Comparison of ENCODE assay signal across 1 cellular context in the genomic region with DNA sequence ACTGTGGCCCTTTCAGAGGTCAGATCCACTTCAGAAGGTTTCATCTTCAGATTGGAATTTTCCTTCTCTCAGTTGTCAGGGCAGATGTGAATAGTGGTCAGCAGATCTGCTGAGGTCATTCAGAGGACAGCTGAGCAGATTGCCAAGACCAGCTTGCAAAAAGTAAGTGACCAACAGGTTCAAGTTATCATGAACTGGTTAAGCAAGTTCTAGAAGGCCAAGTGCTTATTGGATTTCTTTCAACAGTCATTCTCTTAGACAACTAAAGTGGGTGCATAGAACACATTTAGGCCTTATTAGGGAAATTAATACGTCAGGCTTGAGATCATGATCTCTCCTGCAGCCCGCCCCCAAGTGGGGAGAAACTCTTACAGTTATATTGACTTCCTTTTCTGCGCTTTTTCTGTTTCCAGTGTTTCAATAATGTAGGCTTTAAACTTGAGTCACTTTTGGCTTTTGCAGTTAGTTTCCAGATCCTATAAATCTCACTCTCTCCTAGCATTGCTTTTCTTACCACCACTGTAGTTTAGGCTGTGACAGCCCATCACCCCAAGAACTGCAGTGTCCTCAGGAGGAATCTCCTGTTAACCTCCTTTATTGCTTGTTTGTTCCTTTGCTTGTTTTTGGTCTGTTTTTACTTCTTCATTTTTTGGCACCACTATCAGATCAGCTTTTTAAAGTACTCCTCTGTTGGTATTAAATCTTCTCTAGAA.
TF ChIP-seq lines count a peak whose summit lies in the region.

No MANE protein-coding gene starts in this region.

TF ChIP-seq in SK-N-SH, 30 proteins besides CTCF, POLR2A, EP300 and RAD21 (continued from another document):
- TF ChIP-seq RXRA (IDR thresholded peaks at IDR 0.05; ENCODE audit: borderline replicate concordance, low read depth), result peak; percentile 77; the same call in 1 of the 2 replicates
- TF ChIP-seq TCF12 (IDR thresholded peaks at IDR 0.05), result peak; percentile 42; the same call in 1 of the 2 replicates
- 0 out of 2 replicates have a peak, but pooled peaks have one; percentile 6 for TF ChIP-seq JUND (IDR thresholded peaks at IDR 0.05)
